34 cellular contexts compared by ENCODE assay signal in the genomic region with DNA sequence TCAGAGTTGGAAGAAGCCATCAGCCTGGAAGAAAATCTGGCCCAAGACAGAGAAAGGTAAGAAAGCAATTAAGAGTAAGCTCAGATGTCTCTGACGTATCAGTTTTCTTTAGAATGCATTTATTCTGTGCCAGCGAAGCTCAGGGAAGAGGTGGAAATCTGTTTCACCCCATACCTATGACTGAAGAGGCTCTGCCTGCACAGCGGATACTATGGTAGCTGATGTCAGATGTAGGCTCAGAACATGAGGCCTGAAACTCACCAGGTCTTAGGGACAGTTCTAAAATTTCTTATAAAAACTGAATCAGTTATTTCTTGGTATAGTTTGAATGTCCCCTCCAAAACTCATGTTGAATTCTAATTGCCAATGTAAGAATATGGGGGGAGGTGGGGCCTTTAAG. TPM values are rescaled to one million over a fixed set of nuclear protein-coding genes. Genes with fewer than 3 reads are reported as not detected.
"Had no signal": no experiment of that assay in that cellular context is flagged by ENCODE, and none has a peak within 500 bp of the region (broad histone marks: within the 10 kb centered on the region; RNA-seq: fewer than 3 reads in every experiment).

No MANE protein-coding gene starts in this region.

- H3K36me3 ChIP-seq: ascending aorta, cardiac muscle cell, Peyer's patch, WERI-Rb-1 had no signal

- H3K9me3 ChIP-seq: ascending aorta, Peyer's patch had no signal

- H3K36me3 Mint-ChIP-seq: activated naive CD8-positive, alpha-beta T cell treated with anti-CD3 and anti-CD28 coated beads for 36 hours; T-cell had no signal

- H3K4me3 Mint-ChIP-seq: activated CD4-positive, alpha-beta memory T cell treated with anti-CD3 and anti-CD28 coated beads, Interleukin-2, amount 10 ng/mL, durations not matched to agents 7 days and 5 days; activated naive CD8-positive, alpha-beta T cell treated with anti-CD3 and anti-CD28 coated beads for 36 hours; activated T-cell treated with anti-CD3 and anti-CD28 coated beads, Interleukin-2, amount 50 U/mL, for 72 hours; activated T-helper 17 cell treated with anti-CD3 and anti-CD28 coated beads, Interleukin-2, amount 50 U/mL, for 72 hours; central memory CD8-positive, alpha-beta T cell; T-cell; T-helper 17 cell had no signal

- H3K9me3 Mint-ChIP-seq: activated CD4-positive, alpha-beta memory T cell treated with anti-CD3 and anti-CD28 coated beads, Interleukin-2, amount 10 ng/mL, durations not matched to agents 7 days and 5 days had no signal

- ATAC-seq: activated T-cell treated with anti-CD3 and anti-CD28 coated beads, Interleukin-2, amount 50 U/mL, for 72 hours; activated T-helper 17 cell treated with anti-CD3 and anti-CD28 coated beads, Interleukin-2, amount 50 U/mL, for 72 hours; T-cell; T-helper 17 cell had no signal

- DNase-seq: activated CD4-positive, alpha-beta memory T cell treated with anti-CD3 and anti-CD28 coated beads, Interleukin-2, amount 10 ng/mL, durations not matched to agents 7 days and 5 days; activated CD4-positive, alpha-beta T cell treated with anti-CD3 and anti-CD28 coated beads for 1 hour; activated CD4-positive, alpha-beta T cell treated with anti-CD3 and anti-CD28 coated beads for 48 hours; activated CD4-positive, CD25-positive, alpha-beta regulatory T cell; activated effector memory CD4-positive, alpha-beta T cell treated with anti-CD3 and anti-CD28 coated beads, Interleukin-2, amount 50 U/mL, for 16 hours; activated naive CD4-positive, alpha-beta T cell; activated naive CD4-positive, alpha-beta T cell treated with anti-CD3 and anti-CD28 coated beads, Interleukin-2, amount 50 U/mL, for 16 hours; activated naive CD8-positive, alpha-beta T cell treated with anti-CD3 and anti-CD28 coated beads for 36 hours; activated T-cell treated with anti-CD3 and anti-CD28 coated beads, Interleukin-2, amount 50 U/mL, for 1 hour; activated T-cell treated with anti-CD3 and anti-CD28 coated beads, Interleukin-2, amount 50 U/mL, for 72 hours; amniotic stem cell; NCI-H1092 treated with DMSO at 0.1 percent for 48 hours; NCI-H1417; NCI-H146; NCI-H187; NCI-H2029 treated with DMSO at 0.1 percent for 48 hours; NCI-H2171 treated with DMSO at 0.1 percent for 48 hours; NCI-H2227 treated with DMSO at 0.1 percent for 48 hours; NCI-H446 treated with DMSO at 0.1 percent for 48 hours; NCI-H524; NCI-H69; NCI-H82; Peyer's patch; Right ventricle myocardium superior; RPMI8226; T-cell; T-helper 17 cell; WERI-Rb-1 had no signal

- H3K27me3 ChIP-seq: ascending aorta, cardiac muscle cell, Peyer's patch had no signal

- H3K27ac ChIP-seq: ascending aorta, Peyer's patch, SK-N-MC, WERI-Rb-1 had no signal

- H3K27me3 Mint-ChIP-seq: activated CD4-positive, alpha-beta memory T cell treated with anti-CD3 and anti-CD28 coated beads, Interleukin-2, amount 10 ng/mL, durations not matched to agents 7 days and 5 days; activated naive CD8-positive, alpha-beta T cell treated with anti-CD3 and anti-CD28 coated beads for 36 hours; activated T-helper 17 cell treated with anti-CD3 and anti-CD28 coated beads, Interleukin-2, amount 50 U/mL, for 72 hours; central memory CD8-positive, alpha-beta T cell; T-cell; T-helper 17 cell had no signal

- H3K27ac Mint-ChIP-seq: activated CD4-positive, alpha-beta memory T cell treated with anti-CD3 and anti-CD28 coated beads, Interleukin-2, amount 10 ng/mL, durations not matched to agents 7 days and 5 days; activated naive CD8-positive, alpha-beta T cell treated with anti-CD3 and anti-CD28 coated beads for 36 hours; activated T-cell treated with anti-CD3 and anti-CD28 coated beads, Interleukin-2, amount 50 U/mL, for 72 hours; activated T-helper 17 cell treated with anti-CD3 and anti-CD28 coated beads, Interleukin-2, amount 50 U/mL, for 72 hours; T-cell; T-helper 17 cell had no signal

- H3K4me1 Mint-ChIP-seq: activated CD4-positive, alpha-beta memory T cell treated with anti-CD3 and anti-CD28 coated beads, Interleukin-2, amount 10 ng/mL, durations not matched to agents 7 days and 5 days; activated naive CD8-positive, alpha-beta T cell treated with anti-CD3 and anti-CD28 coated beads for 36 hours; activated T-helper 17 cell treated with anti-CD3 and anti-CD28 coated beads, Interleukin-2, amount 50 U/mL, for 72 hours; central memory CD8-positive, alpha-beta T cell; T-cell; T-helper 17 cell had no signal

- H3K4me3 ChIP-seq: ascending aorta, cardiac muscle cell, Peyer's patch, SK-N-MC had no signal

- H3K4me1 ChIP-seq: ascending aorta, Peyer's patch had no signal

RNA-seq across cellular contexts. Expression of gene VEGFC, which starts 30.9 kb away (rescaled TPM):
- total RNA-seq: activated CD4-positive, alpha-beta memory T cell treated with anti-CD3 and anti-CD28 coated beads, Interleukin-2, amount 10 ng/mL, durations not matched to agents 7 days and 5 days; activated CD8-positive, alpha-beta memory T cell treated with anti-CD3 and anti-CD28 coated beads for 36 hours; activated naive CD8-positive, alpha-beta T cell treated with anti-CD3 and anti-CD28 coated beads for 36 hours; activated T-cell treated with anti-CD3 and anti-CD28 coated beads, Interleukin-2, amount 50 U/mL, for 72 hours; activated T-helper 17 cell treated with anti-CD3 and anti-CD28 coated beads, Interleukin-2, amount 50 U/mL, for 72 hours had no signal
